In genomic region chr1:38213720-38214367, GRCh38 we compare ENCODE assay signal across 14 cellular contexts.
DNase-seq lines count a peak whose midpoint lies in the region; ATAC-seq, FAIRE-seq and TF ChIP-seq lines count a peak whose summit lies in the region.
"Had no signal": no experiment of that assay in that cellular context is flagged by ENCODE, and none has a peak within 500 bp of the region (broad histone marks: within the 10 kb centered on the region; RNA-seq: fewer than 3 reads in every experiment).

No MANE protein-coding gene starts in this region.

- no peaks in the 10 kb centered on the region for H3K9me2 ChIP-seq in OCI-LY7 (ENCODE audit: insufficient read depth, low read length)

- BruUV-seq in HepG2 (replicated peaks; lab: Mats Ljungman, UMichigan): no TSS peak
- BruUV-seq in OCI-LY7 (replicated peaks; lab: Mats Ljungman, UMichigan): no TSS peak

- TF ChIP-seq EP300 in HepG2 (IDR thresholded peaks at IDR 0.05; ENCODE audit: low read depth in 2 of 2, low read length in 2 of 2) (no peak), HepG2 (CRISPR knock-in tag; IDR thresholded peaks at IDR 0.05; ENCODE audit: borderline replicate concordance) (no peak), upper lobe of left lung (IDR thresholded peaks at IDR 0.05) (no peak)

- TF ChIP-seq RAD21 in HepG2 (CRISPR knock-in tag; IDR thresholded peaks at IDR 0.05): no peak

- TF ChIP-seq POLR2A in right lobe of liver (IDR thresholded peaks at IDR 0.05) (no peak), HepG2 (IDR thresholded peaks at IDR 0.05; ENCODE audit: insufficient read depth in 1 of 2, low read depth in 2 of 2, low read length in 2 of 2) (no peak), upper lobe of left lung (IDR thresholded peaks at IDR 0.05) (no peak)

- POLR2A ChIA-PET in HepG2 (lab: Yijun Ruan, JAX) (no interaction called here), OCI-LY7 (lab: Charles Lee) (no interaction called here)

- no peak overlapping the region for H3K9ac ChIP-seq in HepG2 (ENCODE audit: insufficient read depth, low read depth, low read length)

- intact Hi-C loops in right lobe of liver (cut with DNase I) (no loop called here), HepG2 (cut with micrococcal nuclease; ENCODE audit: unreplicated experiment) (no loop called here), OCI-LY7 (cut with micrococcal nuclease; ENCODE audit: unreplicated experiment) (no loop called here)

- no peaks in the 10 kb centered on the region for H3K9me3 Mint-ChIP-seq in glutamatergic neuron (ENCODE audit: unreplicated experiment)
- no peaks in the 10 kb centered on the region for H3K9me3 Mint-ChIP-seq in activated naive CD4-positive, alpha-beta T cell treated with anti-CD3 and anti-CD28 coated beads, Interleukin-2, amount 10 ng/mL, durations not matched to agents 7 days and 5 days
- H3K9me3 Mint-ChIP-seq: central memory CD8-positive, alpha-beta T cell had no signal

- H3K36me3 ChIP-seq in right lobe of liver (no peaks in the 10 kb centered on the region), HepG2 (replicated peaks in 1 of 2; ENCODE audit: control insufficient read depth in 1 of 2, insufficient read depth in 2 of 2, low read length in 2 of 2) (no peaks in the 10 kb centered on the region), upper lobe of left lung (no peaks in the 10 kb centered on the region), OCI-LY7 (ENCODE audit: insufficient read depth, low read length) (no peaks in the 10 kb centered on the region)

- DNase-seq in right lobe of liver: no peak
- DNase-seq in HepG2 (ENCODE audit: low spot score): no peak
- peak; percentile 47 for DNase-seq in NCI-H774 (lab: John Stamatoyannopoulos, UW)
- DNase-seq in glutamatergic neuron: no peak
- DNase-seq in upper lobe of left lung: peak in 1 of 2 donors; percentile 71
- no peak for DNase-seq in OCI-LY7 (ENCODE audit: low spot score)
- DNase-seq in activated naive CD4-positive, alpha-beta T cell treated with anti-CD3 and anti-CD28 coated beads, Interleukin-2, amount 10 ng/mL, durations not matched to agents 7 days and 5 days: no peak
- DNase-seq in A172 (ENCODE audit: low spot score): no peak
- DNase-seq: activated CD4-positive, CD25-positive, alpha-beta regulatory T cell treated with anti-CD3 and anti-CD28 coated beads, Interleukin-2, amount 50 U/mL, for 72 hours; activated T-cell treated with anti-CD3 and anti-CD28 coated beads, Interleukin-2, amount 50 U/mL, for 1 hour; mucosa of descending colon; NCI-H226 had no signal

- H2AFZ ChIP-seq in HepG2 (ENCODE audit: low read length): no peak overlapping the region
- no peak overlapping the region for H2AFZ ChIP-seq in OCI-LY7 (ENCODE audit: low read length)

- H3K4me1 ChIP-seq in right lobe of liver (no peaks in the 10 kb centered on the region), HepG2 (ENCODE audit: insufficient read depth, low read length) (no peaks in the 10 kb centered on the region), upper lobe of left lung (peaks cover 0 to 10% (median 5%) of the 10 kb centered on the region in 4 donors), OCI-LY7 (ENCODE audit: insufficient read depth, low read length, poor library complexity, severe bottlenecking) (no peaks in the 10 kb centered on the region)

- H3K4me2 ChIP-seq in HepG2 (ENCODE audit: low read depth, low read length) (no peak overlapping the region), OCI-LY7 (ENCODE audit: low read length) (no peak overlapping the region)

- H3K4me1 Mint-ChIP-seq in glutamatergic neuron (ENCODE audit: low read depth, unreplicated experiment): peaks cover 7% of the 10 kb centered on the region
- H3K4me1 Mint-ChIP-seq in activated naive CD4-positive, alpha-beta T cell treated with anti-CD3 and anti-CD28 coated beads, Interleukin-2, amount 10 ng/mL, durations not matched to agents 7 days and 5 days: peaks cover 3% of the 10 kb centered on the region
- H3K4me1 Mint-ChIP-seq: central memory CD8-positive, alpha-beta T cell had no signal

- no peak overlapping the region for H3K27ac Mint-ChIP-seq in glutamatergic neuron (ENCODE audit: unreplicated experiment)
- no peak overlapping the region for H3K27ac Mint-ChIP-seq in activated naive CD4-positive, alpha-beta T cell treated with anti-CD3 and anti-CD28 coated beads, Interleukin-2, amount 10 ng/mL, durations not matched to agents 7 days and 5 days

- H3K79me2 ChIP-seq in HepG2 (ENCODE audit: insufficient read depth, low read length) (no peaks in the 10 kb centered on the region), OCI-LY7 (ENCODE audit: insufficient read depth, low read depth, low read length) (no peaks in the 10 kb centered on the region)

- H3K27me3 ChIP-seq in right lobe of liver: no peaks in the 10 kb centered on the region
- H3K27me3 ChIP-seq in HepG2 (ENCODE audit: control insufficient read depth in 1 of 2, insufficient read depth in 2 of 2, low read length in 2 of 2): peaks cover 5 to 16% of the 10 kb centered on the region in 2 experiments; a peak in 4 of 5 replicates
- no peaks in the 10 kb centered on the region for H3K27me3 ChIP-seq in upper lobe of left lung

- in situ Hi-C loops in HepG2 (cut with HindIII; ENCODE audit: extremely low pct_ligation_motif_present, low pct_unique_long_range_greater_than_20kb): no loop called here

- CTCF ChIA-PET in HepG2 (lab: Yijun Ruan, JAX; ENCODE audit: low intra/inter-chr PET ratio, low total read pairs) (no interaction called here), OCI-LY7 (lab: Charles Lee; ENCODE audit: unreplicated experiment) (no interaction called here)
- CTCF ChIA-PET in activated naive CD4-positive, alpha-beta T cell treated with anti-CD3 and anti-CD28 coated beads, Interleukin-2, amount 10 ng/mL, durations not matched to agents 7 days and 5 days (lab: Charles Lee): no interaction called here

- no peak overlapping the region for H3K27ac ChIP-seq in right lobe of liver
- no peak overlapping the region for H3K27ac ChIP-seq in HepG2 (ENCODE audit: extremely low read length, insufficient read depth, low read length)
- H3K27ac ChIP-seq in upper lobe of left lung: no peak overlapping the region
- no peak overlapping the region for H3K27ac ChIP-seq in OCI-LY7 (ENCODE audit: low read depth, low read length, poor library complexity, severe bottlenecking)

- ATAC-seq in right lobe of liver: peak; percentile 20 to 48 (median 30)
- ATAC-seq in HepG2: no peak
- peak; percentile 27 to 56 for ATAC-seq in upper lobe of left lung (ENCODE audit: low FRiP score in 2 of 2)
- ATAC-seq: mucosa of descending colon had no signal

- peaks cover 2% of the 10 kb centered on the region for H3K27me3 Mint-ChIP-seq in glutamatergic neuron (ENCODE audit: unreplicated experiment)
- peaks cover 45% of the 10 kb centered on the region for H3K27me3 Mint-ChIP-seq in activated naive CD4-positive, alpha-beta T cell treated with anti-CD3 and anti-CD28 coated beads, Interleukin-2, amount 10 ng/mL, durations not matched to agents 7 days and 5 days

- no peaks in the 10 kb centered on the region for H4K20me1 ChIP-seq in HepG2 (ENCODE audit: insufficient read depth, low read length)
- H4K20me1 ChIP-seq in OCI-LY7 (ENCODE audit: insufficient read depth, low read length): no peaks in the 10 kb centered on the region

- H3K36me3 Mint-ChIP-seq in glutamatergic neuron (ENCODE audit: unreplicated experiment): no peaks in the 10 kb centered on the region
- H3K36me3 Mint-ChIP-seq in activated naive CD4-positive, alpha-beta T cell treated with anti-CD3 and anti-CD28 coated beads, Interleukin-2, amount 10 ng/mL, durations not matched to agents 7 days and 5 days: no peaks in the 10 kb centered on the region

- H3K4me3 ChIP-seq in right lobe of liver (no peak overlapping the region), HepG2 (replicated peaks in 1 of 3; ENCODE audit: insufficient read depth in 1 of 3, low read depth in 2 of 3, low read length in 3 of 3) (no peak overlapping the region), upper lobe of left lung (peak overlapping the region in 1 of 4 donors; percentile 9), OCI-LY7 (ENCODE audit: low read depth, low read length, poor library complexity, severe bottlenecking) (no peak overlapping the region)
- H3K4me3 ChIP-seq: mucosa of descending colon had no signal

- H3K4me3 Mint-ChIP-seq in glutamatergic neuron (ENCODE audit: unreplicated experiment): peak overlapping the region; percentile 61
- H3K4me3 Mint-ChIP-seq in activated naive CD4-positive, alpha-beta T cell treated with anti-CD3 and anti-CD28 coated beads, Interleukin-2, amount 10 ng/mL, durations not matched to agents 7 days and 5 days: no peak overlapping the region
- H3K4me3 Mint-ChIP-seq: central memory CD8-positive, alpha-beta T cell had no signal

- no peak for FAIRE-seq in HepG2 (lab: Jason Lieb, UNC)
- FAIRE-seq: GM12891 had no signal

- TF ChIP-seq CTCF in right lobe of liver (IDR thresholded peaks at IDR 0.05) (no peak), HepG2 (CRISPR knock-in tag; IDR thresholded peaks at IDR 0.05) (no peak), glutamatergic neuron (IDR thresholded peaks at IDR 0.05; ENCODE audit: partially characterized antibody, unreplicated experiment) (no peak), upper lobe of left lung (IDR thresholded peaks at IDR 0.05) (peak in 1 of 6 experiments; percentile 10), OCI-LY7 (conservative IDR thresholded peaks at IDR 0.05; ENCODE audit: low read length) (no peak)

- 35% methylated on average over 23 of the region's 25 CpGs for WGBS in right lobe of liver (ENCODE audit: insufficient coverage, low coverage, low lambda C conversion rate, missing lambda C conversion rate)
- WGBS in HepG2 (ENCODE audit: low lambda C conversion rate): 41% methylated on average over 23 of the region's 25 CpGs
- WGBS in upper lobe of left lung, 2 donors: 23 to 40% methylated on average over 20 to 25 of the region's 25 CpGs

- no peaks in the 10 kb centered on the region for H3K9me3 ChIP-seq in right lobe of liver
- no peaks in the 10 kb centered on the region for H3K9me3 ChIP-seq in HepG2 (ENCODE audit: low read length)
- no peaks in the 10 kb centered on the region for H3K9me3 ChIP-seq in upper lobe of left lung
- no peaks in the 10 kb centered on the region for H3K9me3 ChIP-seq in OCI-LY7 (ENCODE audit: low read length)
- H3K9me3 ChIP-seq: mucosa of descending colon had no signal

TF ChIP-seq in HepG2, 621 proteins besides CTCF, POLR2A, EP300 and RAD21 (continues in another document):
- no peak for TF ChIP-seq TIGD3 (CRISPR knock-in tag; IDR thresholded peaks at IDR 0.05; ENCODE audit: borderline replicate concordance)
